Comparison of ENCODE assay signal across 1 cellular context in the genomic region with DNA sequence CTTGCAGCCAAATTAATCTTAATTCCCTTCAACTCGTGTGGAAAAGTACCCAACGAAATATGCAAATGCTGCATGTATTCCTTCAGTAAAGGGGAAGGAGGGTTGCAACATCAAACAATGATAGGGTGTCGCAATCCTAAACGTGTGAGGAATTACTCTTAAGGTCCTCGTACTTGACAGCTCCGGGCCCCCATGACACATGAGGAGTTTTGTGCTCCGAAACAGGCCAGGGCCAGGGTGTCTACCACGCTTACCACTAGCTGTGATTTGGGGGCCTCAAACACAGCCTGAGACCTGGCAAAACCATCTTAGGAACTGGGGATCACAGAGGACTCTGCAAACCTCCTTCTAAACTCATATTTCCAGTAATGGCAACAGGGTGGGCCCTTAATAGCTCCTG.
TF ChIP-seq lines count a peak whose summit lies in the region.

No MANE protein-coding gene starts in this region.

TF ChIP-seq in A549, 52 proteins besides CTCF, POLR2A, EP300 and RAD21 (continued from another document):
- TF ChIP-seq BCL3 (IDR thresholded peaks at IDR 0.05) (no peak), RCOR1 (IDR thresholded peaks at IDR 0.05; ENCODE audit: low read depth, low read length) (no peak), MAFK (IDR thresholded peaks at IDR 0.05; ENCODE audit: partially characterized antibody) (no peak), HOXB13 (CRISPR knock-in tag; IDR thresholded peaks at IDR 0.05; ENCODE audit: low read depth) (no peak), KDM1A (IDR thresholded peaks at IDR 0.05; ENCODE audit: low read depth) (no peak), HDAC2 (IDR thresholded peaks at IDR 0.05) (no peak), ELK1 (IDR thresholded peaks at IDR 0.05; ENCODE audit: low read depth, low read length) (no peak), JUN (IDR thresholded peaks at IDR 0.05) (no peak), SREBF2 (IDR thresholded peaks at IDR 0.05) (no peak), HES2 (IDR thresholded peaks at IDR 0.05) (peak; percentile 32; the same call in 1 of the 2 replicates), CEBPB (IDR thresholded peaks at IDR 0.05) (peak; percentile 91 to 92)
- TF ChIP-seq, protein P1, sequence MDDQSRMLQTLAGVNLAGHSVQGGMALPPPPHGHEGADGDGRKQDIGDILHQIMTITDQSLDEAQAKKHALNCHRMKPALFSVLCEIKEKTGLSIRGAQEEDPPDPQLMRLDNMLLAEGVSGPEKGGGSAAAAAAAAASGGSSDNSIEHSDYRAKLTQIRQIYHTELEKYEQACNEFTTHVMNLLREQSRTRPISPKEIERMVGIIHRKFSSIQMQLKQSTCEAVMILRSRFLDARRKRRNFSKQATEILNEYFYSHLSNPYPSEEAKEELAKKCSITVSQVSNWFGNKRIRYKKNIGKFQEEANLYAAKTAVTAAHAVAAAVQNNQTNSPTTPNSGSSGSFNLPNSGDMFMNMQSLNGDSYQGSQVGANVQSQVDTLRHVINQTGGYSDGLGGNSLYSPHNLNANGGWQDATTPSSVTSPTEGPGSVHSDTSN (IDR thresholded peaks at IDR 0.05): no peak
TF ChIP-seq in A549: peak in this region for 3.
